In the genomic region with DNA sequence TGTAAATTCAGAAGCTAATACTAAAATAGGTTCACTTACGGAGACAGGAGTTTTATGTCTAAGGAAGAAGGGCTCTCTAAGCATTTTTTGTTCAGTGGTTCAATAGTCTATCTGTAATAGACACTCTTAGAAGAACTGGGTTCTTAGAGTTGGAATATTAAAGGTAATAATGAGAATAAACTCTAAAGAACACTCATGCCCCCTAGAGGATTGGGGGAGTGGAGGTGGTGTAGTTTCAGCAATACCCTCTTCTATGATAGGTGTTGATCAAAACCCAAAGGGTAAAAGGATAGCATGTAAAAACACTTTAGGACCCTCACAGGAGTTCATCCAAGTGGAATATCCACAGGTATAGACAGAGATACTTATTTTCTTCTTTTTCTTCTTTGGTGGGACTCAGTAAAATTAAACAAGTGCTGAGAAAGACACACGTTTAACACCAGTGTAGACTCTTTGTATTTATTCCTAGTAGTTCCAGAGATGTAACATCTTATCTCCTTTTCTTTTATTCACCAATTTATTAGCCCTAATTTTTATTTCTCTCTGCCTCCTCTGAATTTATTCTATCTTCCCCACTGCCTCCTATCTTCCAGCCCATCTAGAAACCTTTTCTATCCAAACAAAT, we compare ENCODE assay signal across 8 cellular contexts. TPM values are rescaled to one million over a fixed set of nuclear protein-coding genes. Genes with fewer than 3 reads are reported as not detected.
A peak's percentile ranks its signal among the peaks of the same experiment; 100 is the strongest.
DNase-seq lines count a peak whose midpoint lies in the region; ATAC-seq, FAIRE-seq and TF ChIP-seq lines count a peak whose summit lies in the region.

No MANE protein-coding gene starts in this region.

- DNase-seq in AML-193 (lab: John Stamatoyannopoulos, UW): peak; percentile 20 to 52
- peak; percentile 60 for DNase-seq in HTR-8/SVneo (ENCODE audit: insufficient read length, low spot score)
- DNase-seq in RPMI7951 (ENCODE audit: low read depth): peak; percentile 47
- peak; percentile 20 for DNase-seq in dedifferentiated amniotic fluid mesenchymal stem cell (ENCODE audit: extremely low spot score)
- peak in 1 of 2 donors; percentile 29 for DNase-seq in memory B cell (ENCODE audit: low spot score in 2 of 2)
- no peak for DNase-seq in islet precursor cell
- DNase-seq in activated T-helper 2 cell treated with anti-CD3 and anti-CD28 coated beads, Interferon-gamma antibody, Interleukin-2, Interleukin-4, amounts not matched to agents 10 μg/mL and 5 μg/mL and 100 μg/mL, durations not matched to agents 14 hours and 24 hours and 36 hours (ENCODE audit: low spot score): no peak

- no peaks in the 10 kb centered on the region for H3K4me1 Mint-ChIP-seq in memory B cell
- H3K4me1 Mint-ChIP-seq in activated T-helper 2 cell treated with anti-CD3 and anti-CD28 coated beads, Interferon-gamma antibody, Interleukin-2, Interleukin-4, amounts not matched to agents 10 μg/mL and 5 μg/mL and 100 μg/mL, durations not matched to agents 14 hours and 24 hours and 36 hours (ENCODE audit: low read depth): peaks cover 2% of the 10 kb centered on the region

- ATAC-seq in memory B cell (ENCODE audit: low read depth): peak; percentile 66

- intact Hi-C loops in activated T-helper 2 cell treated with anti-CD3 and anti-CD28 coated beads, Interferon-gamma antibody, Interleukin-2, Interleukin-4, amounts not matched to agents 10 μg/mL and 5 μg/mL and 100 μg/mL, durations not matched to agents 14 hours and 24 hours and 36 hours (cut with micrococcal nuclease): loop anchor here (1.0 kb wide), 1 partner anchor 176 kb away; no protein-coding TSS in a partner anchor

- peak; percentile 31 for FAIRE-seq in HTR-8/SVneo (lab: Jason Lieb, UNC)

- H3K9me3 Mint-ChIP-seq in memory B cell: no peaks in the 10 kb centered on the region
- no peaks in the 10 kb centered on the region for H3K9me3 Mint-ChIP-seq in activated T-helper 2 cell treated with anti-CD3 and anti-CD28 coated beads, Interferon-gamma antibody, Interleukin-2, Interleukin-4, amounts not matched to agents 10 μg/mL and 5 μg/mL and 100 μg/mL, durations not matched to agents 14 hours and 24 hours and 36 hours

- no peak overlapping the region for H3K4me3 Mint-ChIP-seq in memory B cell
- no peak overlapping the region for H3K4me3 Mint-ChIP-seq in activated T-helper 2 cell treated with anti-CD3 and anti-CD28 coated beads, Interferon-gamma antibody, Interleukin-2, Interleukin-4, amounts not matched to agents 10 μg/mL and 5 μg/mL and 100 μg/mL, durations not matched to agents 14 hours and 24 hours and 36 hours (ENCODE audit: low read depth)

- no peak overlapping the region for H3K27ac Mint-ChIP-seq in memory B cell
- H3K27ac Mint-ChIP-seq in activated T-helper 2 cell treated with anti-CD3 and anti-CD28 coated beads, Interferon-gamma antibody, Interleukin-2, Interleukin-4, amounts not matched to agents 10 μg/mL and 5 μg/mL and 100 μg/mL, durations not matched to agents 14 hours and 24 hours and 36 hours: no peak overlapping the region

- H3K36me3 Mint-ChIP-seq in memory B cell: peaks cover 1% of the 10 kb centered on the region
- H3K36me3 Mint-ChIP-seq in activated T-helper 2 cell treated with anti-CD3 and anti-CD28 coated beads, Interferon-gamma antibody, Interleukin-2, Interleukin-4, amounts not matched to agents 10 μg/mL and 5 μg/mL and 100 μg/mL, durations not matched to agents 14 hours and 24 hours and 36 hours (ENCODE audit: low read depth): no peaks in the 10 kb centered on the region

- no peaks in the 10 kb centered on the region for H3K27me3 Mint-ChIP-seq in memory B cell
- H3K27me3 Mint-ChIP-seq in activated T-helper 2 cell treated with anti-CD3 and anti-CD28 coated beads, Interferon-gamma antibody, Interleukin-2, Interleukin-4, amounts not matched to agents 10 μg/mL and 5 μg/mL and 100 μg/mL, durations not matched to agents 14 hours and 24 hours and 36 hours (ENCODE audit: low read depth): peaks cover 9% of the 10 kb centered on the region

- TF ChIP-seq CTCF in GM12874 (IDR thresholded peaks at IDR 0.05; ENCODE audit: insufficient read depth, low read depth, low read length): peak; percentile 51; the same call in 1 of the 2 replicates

RNA-seq across cellular contexts. Expression of a gene that starts 25.7 kb away (rescaled TPM):
- total RNA-seq in RPMI7951 (2014; rRNA removed; shearing (Covaris generic)): 27.2 and 36.0 TPM in 2 replicates
- 15.4 and 17.8 TPM in 2 replicates for total RNA-seq in activated T-helper 2 cell treated with anti-CD3 and anti-CD28 coated beads, Interferon-gamma antibody, Interleukin-2, Interleukin-4, amounts not matched to agents 10 μg/mL and 5 μg/mL and 100 μg/mL, durations not matched to agents 14 hours and 24 hours and 36 hours

Comparison
In these comparisons a context has a peak if more than half of its experiments do, and no peak if none do; other contexts are left out.
1. DNase-seq: peak in AML-193 (2 of 2), HTR-8/SVneo (single experiment), RPMI7951 (single experiment) and dedifferentiated amniotic fluid mesenchymal stem cell (single experiment); none in islet precursor cell (single experiment) and activated T-helper 2 cell treated with anti-CD3 and anti-CD28 coated beads, Interferon-gamma antibody, Interleukin-2, Interleukin-4, amounts not matched to agents 10 μg/mL and 5 μg/mL and 100 μg/mL, durations not matched to agents 14 hours and 24 hours and 36 hours (single experiment).